ENCODE assay signal across 17 cellular contexts in genomic region chrX:69155786-69156520, GRCh38.
"Had no signal": no experiment of that assay in that cellular context is flagged by ENCODE, and none has a peak within 500 bp of the region (broad histone marks: within the 10 kb centered on the region; RNA-seq: fewer than 3 reads in every experiment).

No MANE protein-coding gene starts in this region.

- H3K36me3 Mint-ChIP-seq: memory B cell had no signal

- H3K36me3 ChIP-seq: ascending aorta, cardiac muscle cell, esophagus squamous epithelium, left ventricle myocardium inferior, ovary, upper lobe of right lung had no signal

- H3K4me3 Mint-ChIP-seq: activated CD4-positive, alpha-beta T cell treated with anti-CD3 and anti-CD28 coated beads, Interleukin-2, amount 10 ng/mL, durations not matched to agents 7 days and 5 days; activated T-helper 1 cell treated with anti-CD3 and anti-CD28 coated beads, Interleukin-12 subunit alpha, Interleukin-12 subunit beta, Interleukin-2, Interleukin-4 antibody, amounts not matched to agents 30 ng/mL and 10 ng/mL and 1 ng/mL, durations not matched to agents 14 hours and 24 hours and 36 hours; memory B cell; nephron progenitor cell had no signal

- H3K27ac Mint-ChIP-seq: activated CD4-positive, alpha-beta T cell treated with anti-CD3 and anti-CD28 coated beads, Interleukin-2, amount 10 ng/mL, durations not matched to agents 7 days and 5 days; activated T-helper 1 cell treated with anti-CD3 and anti-CD28 coated beads, Interleukin-12 subunit alpha, Interleukin-12 subunit beta, Interleukin-2, Interleukin-4 antibody, amounts not matched to agents 30 ng/mL and 10 ng/mL and 1 ng/mL, durations not matched to agents 14 hours and 24 hours and 36 hours; memory B cell had no signal

- DNase-seq: activated CD4-positive, alpha-beta T cell treated with anti-CD3 and anti-CD28 coated beads, Interleukin-2, amount 10 ng/mL, durations not matched to agents 7 days and 5 days; activated naive CD4-positive, alpha-beta T cell; effector CD4-positive, alpha-beta T cell; esophagus squamous epithelium; hypothalamus; left ventricle myocardium inferior; nephron progenitor cell; stimulated activated CD4-positive, alpha-beta T cell treated with anti-CD3 and anti-CD28 coated beads, Interleukin-15, amount 100 ng/mL, for 24 hours; stimulated activated CD4-positive, alpha-beta T cell treated with anti-CD3 and anti-CD28 coated beads, Interleukin-4, amount 100 ng/mL, for 1 hour; stimulated activated naive CD4-positive, alpha-beta T cell treated with Interleukin-2 at 50 U/mL for 16 hours; testis; upper lobe of right lung had no signal

- H3K4me1 ChIP-seq: ascending aorta, upper lobe of right lung had no signal

- H3K27me3 Mint-ChIP-seq: activated CD4-positive, alpha-beta T cell treated with anti-CD3 and anti-CD28 coated beads, Interleukin-2, amount 10 ng/mL, durations not matched to agents 7 days and 5 days had no signal

- ATAC-seq: upper lobe of right lung had no signal

- H3K4me3 ChIP-seq: ascending aorta, cardiac muscle cell, esophagus squamous epithelium, left ventricle myocardium inferior, ovary, testis, upper lobe of right lung had no signal

- H3K27ac ChIP-seq: ascending aorta, cardiac muscle cell, esophagus squamous epithelium, left ventricle myocardium inferior, ovary, testis, upper lobe of right lung had no signal

- H3K27me3 ChIP-seq: ascending aorta, cardiac muscle cell, esophagus squamous epithelium, ovary, testis, upper lobe of right lung had no signal

- H3K9me3 Mint-ChIP-seq: activated CD4-positive, alpha-beta T cell treated with anti-CD3 and anti-CD28 coated beads, Interleukin-2, amount 10 ng/mL, durations not matched to agents 7 days and 5 days; activated T-helper 1 cell treated with anti-CD3 and anti-CD28 coated beads, Interleukin-12 subunit alpha, Interleukin-12 subunit beta, Interleukin-2, Interleukin-4 antibody, amounts not matched to agents 30 ng/mL and 10 ng/mL and 1 ng/mL, durations not matched to agents 14 hours and 24 hours and 36 hours; memory B cell had no signal
